18 cellular contexts compared by ENCODE assay signal in genomic region chr1:14685078-14685477, GRCh38.
"Had no signal": no experiment of that assay in that cellular context is flagged by ENCODE, and none has a peak within 500 bp of the region (broad histone marks: within the 10 kb centered on the region; RNA-seq: fewer than 3 reads in every experiment).

No MANE protein-coding gene starts in this region.

- H3K36me3 ChIP-seq: esophagus squamous epithelium, gastrocnemius medialis, heart right ventricle, left lung, lower lobe of right lung had no signal

- H3K27ac ChIP-seq: esophagus squamous epithelium, gastrocnemius medialis, heart right ventricle, left lung, lower lobe of right lung had no signal

- H3K4me3 ChIP-seq: esophagus squamous epithelium, gastrocnemius medialis, heart right ventricle, left lung, lower lobe of right lung had no signal

- DNase-seq: cortex of kidney; effector CD8-positive, alpha-beta T cell; effector memory CD8-positive, alpha-beta T cell; esophagus squamous epithelium; foreskin fibroblast; foreskin melanocyte; gastrocnemius medialis; glutamatergic neuron; head of caudate nucleus; heart right ventricle; hippocampal formation; left cardiac atrium; left lung; left ventricle myocardium superior; lower lobe of right lung; mesenchymal stem cell; midbrain; naive thymus-derived CD4-positive, alpha-beta T cell had no signal

- H3K27me3 ChIP-seq: gastrocnemius medialis had no signal

- H3K4me1 ChIP-seq: esophagus squamous epithelium, gastrocnemius medialis, heart right ventricle, left lung, lower lobe of right lung had no signal
